21 cellular contexts compared by ENCODE assay signal in the genomic region with DNA sequence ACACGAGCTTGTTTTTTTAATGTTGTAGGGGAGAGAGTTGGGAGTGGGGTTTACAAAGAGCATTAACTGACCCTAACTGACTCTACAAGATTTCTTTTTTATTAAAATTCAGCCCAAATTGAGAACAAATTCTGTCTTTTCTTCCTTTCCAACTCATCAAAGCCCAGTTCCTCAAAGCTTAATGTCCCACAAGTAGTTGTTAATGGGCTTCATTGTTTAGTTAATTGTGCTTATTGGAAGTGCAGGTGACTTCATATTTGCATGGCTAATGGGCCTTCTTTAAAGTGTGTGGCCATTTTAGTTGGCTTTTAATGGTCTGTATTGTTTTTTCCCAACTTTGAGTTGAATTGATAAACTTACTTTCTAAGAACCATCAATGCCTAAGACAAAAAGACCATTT. TPM values are rescaled to one million over a fixed set of nuclear protein-coding genes. Genes with fewer than 3 reads are reported as not detected.
"Had no signal": no experiment of that assay in that cellular context is flagged by ENCODE, and none has a peak within 500 bp of the region (broad histone marks: within the 10 kb centered on the region; RNA-seq: fewer than 3 reads in every experiment).

No MANE protein-coding gene starts in this region.

- H3K4me3 ChIP-seq: coronary artery, mucosa of descending colon, stomach, thoracic aorta, transverse colon had no signal

- ATAC-seq: naive thymus-derived CD8-positive, alpha-beta T cell; sciatic nerve had no signal

- H3K4me1 ChIP-seq: transverse colon had no signal

- H3K9me3 ChIP-seq: mucosa of descending colon, neutrophil, stomach, thoracic aorta, transverse colon had no signal

- H3K27me3 ChIP-seq: neutrophil, transverse colon had no signal

- H3K27ac ChIP-seq: coronary artery, neutrophil, stomach, thoracic aorta, transverse colon had no signal

- H3K36me3 ChIP-seq: neutrophil, stomach, thoracic aorta, transverse colon had no signal

- DNase-seq: effector CD4-positive, alpha-beta T cell; foreskin melanocyte; head of caudate nucleus; hypothalamus; islet precursor cell; mammary epithelial cell; mucosa of descending colon; naive thymus-derived CD8-positive, alpha-beta T cell; posterior cingulate gyrus; stimulated activated CD4-positive, alpha-beta T cell treated with anti-CD3 and anti-CD28 coated beads, Interleukin-2, amount 100 ng/mL, for 24 hours; stimulated activated naive CD4-positive, alpha-beta T cell; stomach; substantia nigra; transverse colon had no signal

RNA-seq across cellular contexts. Expression of gene MPPED2, which starts 39.8 kb away (rescaled TPM):
- total RNA-seq: chondrocyte, osteocyte, pulmonary artery endothelial cell had no signal
- polyA plus RNA-seq: mammary epithelial cell had no signal
